ENCODE assay signal across 4 cellular contexts in genomic region chr3:126503701-126504100, GRCh38. TPM values are rescaled to one million over a fixed set of nuclear protein-coding genes. Genes with fewer than 3 reads are reported as not detected.
"Had no signal": no experiment of that assay in that cellular context is flagged by ENCODE, and none has a peak within 500 bp of the region (broad histone marks: within the 10 kb centered on the region; RNA-seq: fewer than 3 reads in every experiment).

No MANE protein-coding gene starts in this region.

- H3K4me3 ChIP-seq: GM12878 had no signal

- ATAC-seq: GM12878 had no signal

- DNase-seq: GDM1, GF-D8 had no signal

RNA-seq across cellular contexts. Expression of gene UROC1, which starts 13.9 kb away (rescaled TPM):
- total RNA-seq: G401, GM12878 had no signal

RNA-seq across cellular contexts. Expression of gene CHST13, which starts 20.3 kb away (rescaled TPM):
- total RNA-seq: GM12878 had no signal
- polyA plus RNA-seq: GM12878 had no signal

RNA-seq across cellular contexts. Expression of gene C3orf22, which starts 55.0 kb away (rescaled TPM):
- total RNA-seq: G401, GM12878 had no signal
- polyA plus RNA-seq: GM12878 had no signal
